In genomic region chr6:39314273-39314790, GRCh38 we compare ENCODE assay signal across 12 cellular contexts. TPM values are rescaled to one million over a fixed set of nuclear protein-coding genes. Genes with fewer than 3 reads are reported as not detected.
DNase-seq lines count a peak whose midpoint lies in the region; ATAC-seq and TF ChIP-seq lines count a peak whose summit lies in the region.
"Had no signal": no experiment of that assay in that cellular context is flagged by ENCODE, and none has a peak within 500 bp of the region (broad histone marks: within the 10 kb centered on the region; RNA-seq: fewer than 3 reads in every experiment).

Gene KCNK17, minus strand, starts transcription at chr6:39314419. Its CDS starts 99 bp downstream, at chr6:39314320.

- DNase-seq in breast epithelium (ENCODE audit: low spot score in 2 of 2) (no peak), MCF 10A (ENCODE audit: unreplicated experiment) (no peak), mesothelial cell of epicardium (ENCODE audit: low spot score in 2 of 2, unreplicated experiment in 2 of 2) (no peak), upper lobe of right lung (no peak), HT-29 (ENCODE audit: low spot score) (no peak)
- no peak for DNase-seq in effector memory CD8-positive, alpha-beta T cell
- DNase-seq: activated T-cell treated with anti-CD3 and anti-CD28 coated beads, Interleukin-2, amount 50 U/mL, for 4 hours; HCEC 1CT; NCI-H2081 treated with DMSO at 0.1 percent for 48 hours; stimulated activated CD4-positive, alpha-beta T cell treated with anti-CD3 and anti-CD28 coated beads, Interleukin-4, amount 100 ng/mL, for 24 hours had no signal

- no peak for TF ChIP-seq POLR2A in breast epithelium (IDR thresholded peaks at IDR 0.05)

- ATAC-seq in upper lobe of right lung (no peak), GM21381 (IDR thresholded peaks at IDR 0.05; ENCODE audit: unreplicated experiment) (no peak)
- ATAC-seq in effector memory CD8-positive, alpha-beta T cell (replicated peaks), result no peak

- peaks cover 24% of the 10 kb centered on the region for H3K27me3 Mint-ChIP-seq in MCF 10A (ENCODE audit: insufficient read depth, unreplicated experiment)
- H3K27me3 Mint-ChIP-seq in brain, result peaks cover 90% of the 10 kb centered on the region
- H3K27me3 Mint-ChIP-seq in mesothelial cell of epicardium (ENCODE audit: low read depth), result peaks cover 97% of the 10 kb centered on the region
- peaks cover 39 to 97% of the 10 kb centered on the region in 2 donors for H3K27me3 Mint-ChIP-seq in effector memory CD8-positive, alpha-beta T cell

- H3K9me3 Mint-ChIP-seq in MCF 10A (ENCODE audit: unreplicated experiment) (no peaks in the 10 kb centered on the region), brain (peaks cover 0 to 9% (median 3%) of the 10 kb centered on the region in 5 experiments), mesothelial cell of epicardium (peaks cover 5% of the 10 kb centered on the region)
- no peaks in the 10 kb centered on the region for H3K9me3 Mint-ChIP-seq in effector memory CD8-positive, alpha-beta T cell
- H3K9me3 Mint-ChIP-seq: activated T-cell treated with anti-CD3 and anti-CD28 coated beads, Interleukin-2, amount 50 U/mL, for 4 hours had no signal

- H3K27ac ChIP-seq in breast epithelium (no peak within 1 kb of the TSS), upper lobe of right lung (no peak within 1 kb of the TSS)

- H3K4me1 ChIP-seq in breast epithelium, result peaks cover 0 to 4% of the 10 kb centered on the region in 2 donors
- peaks cover 12% of the 10 kb centered on the region for H3K4me1 ChIP-seq in upper lobe of right lung

- H3K4me1 Mint-ChIP-seq in MCF 10A (ENCODE audit: insufficient read depth, unreplicated experiment) (no peaks in the 10 kb centered on the region), brain (no peaks in the 10 kb centered on the region), mesothelial cell of epicardium (peaks cover 1% of the 10 kb centered on the region)
- H3K4me1 Mint-ChIP-seq in effector memory CD8-positive, alpha-beta T cell (ENCODE audit: low read depth in 2 of 2), result peaks cover 0 to 11% of the 10 kb centered on the region in 2 donors

- H3K36me3 Mint-ChIP-seq in MCF 10A (ENCODE audit: insufficient read depth, unreplicated experiment), result peaks cover 4% of the 10 kb centered on the region
- no peaks in the 10 kb centered on the region for H3K36me3 Mint-ChIP-seq in brain
- H3K36me3 Mint-ChIP-seq in mesothelial cell of epicardium, result no peaks in the 10 kb centered on the region
- H3K36me3 Mint-ChIP-seq in effector memory CD8-positive, alpha-beta T cell (ENCODE audit: insufficient read depth), result peaks cover 2% of the 10 kb centered on the region

- H3K9me3 ChIP-seq in breast epithelium (no peaks in the 10 kb centered on the region), upper lobe of right lung (no peaks in the 10 kb centered on the region)

- H3K27ac Mint-ChIP-seq in MCF 10A (ENCODE audit: low read depth, unreplicated experiment) (no peak within 1 kb of the TSS), brain (no peak within 1 kb of the TSS), mesothelial cell of epicardium (no peak within 1 kb of the TSS)
- no peak within 1 kb of the TSS for H3K27ac Mint-ChIP-seq in effector memory CD8-positive, alpha-beta T cell

- no peaks in the 10 kb centered on the region for H3K36me3 ChIP-seq in breast epithelium
- no peaks in the 10 kb centered on the region for H3K36me3 ChIP-seq in upper lobe of right lung

- H3K4me3 Mint-ChIP-seq in MCF 10A (ENCODE audit: unreplicated experiment) (no peak within 1 kb of the TSS), brain (peak within 1 kb of the TSS in 4 of 5 experiments; percentile 24 to 74 (median 56)), mesothelial cell of epicardium (peak within 1 kb of the TSS; percentile 52)
- peak within 1 kb of the TSS in 1 of 2 donors; percentile 39 for H3K4me3 Mint-ChIP-seq in effector memory CD8-positive, alpha-beta T cell
- H3K4me3 Mint-ChIP-seq: activated T-cell treated with anti-CD3 and anti-CD28 coated beads, Interleukin-2, amount 50 U/mL, for 4 hours had no signal

- intact Hi-C loops in breast epithelium (cut with DNase I; ENCODE audit: low total_unique reads), result loop anchor here (5.0 kb wide), 1 partner anchor 147 kb away; no protein-coding TSS in a partner anchor
- intact Hi-C loops in MCF 10A (cut with micrococcal nuclease), result no loop called here
- intact Hi-C loops in upper lobe of right lung (cut with DNase I), result no loop called here

- POLR2A ChIA-PET in MCF 10A (lab: Yijun Ruan, JAX), result no interaction called here

- H3K27me3 ChIP-seq in breast epithelium, result peaks cover 0 to 45% of the 10 kb centered on the region in 2 donors
- peaks cover 22% of the 10 kb centered on the region for H3K27me3 ChIP-seq in upper lobe of right lung

- TF ChIP-seq CTCF in breast epithelium (IDR thresholded peaks at IDR 0.05), result no peak
- TF ChIP-seq CTCF in MCF 10A (IDR thresholded peaks at IDR 0.05; ENCODE audit: unreplicated experiment), result no peak
- no peak for TF ChIP-seq CTCF in brain (conservative IDR thresholded peaks at IDR 0.05)
- TF ChIP-seq CTCF in mesothelial cell of epicardium (IDR thresholded peaks at IDR 0.05; ENCODE audit: unreplicated experiment), result no peak
- no peak for TF ChIP-seq CTCF in upper lobe of right lung (IDR thresholded peaks at IDR 0.05)

- CTCF ChIA-PET in MCF 10A (lab: Yijun Ruan, JAX), result interaction anchor here (0.6 to 8.3 kb wide), 5 partner anchors 8 to 340 kb away, joined by 3 to 70 read pairs (median 3); no protein-coding TSS in a partner anchor

- no TSS peak for BruUV-seq in MCF 10A (replicated peaks; lab: Mats Ljungman, UMichigan)

- H3K4me3 ChIP-seq in breast epithelium, result peak within 1 kb of the TSS in 2 of 3 donors; percentile 46 to 57
- H3K4me3 ChIP-seq in upper lobe of right lung, result peak within 1 kb of the TSS; percentile 41

RNA-seq across cellular contexts. Expression of gene KCNK17, which starts in this region (rescaled TPM):
- total RNA-seq in breast epithelium (1 to 10 TPM in 1 of 3 donors, under 1 TPM in 2; 0.16 to 3.2 (median 0.33) TPM), MCF 10A (2022) (not detected in 2 replicates), mesothelial cell of epicardium (not detected in 3 replicates), upper lobe of right lung (3.7 TPM)
- 23.6 TPM for polyA plus RNA-seq in brain (ENCODE audit: insufficient read depth, low read depth, low replicate concordance)
- total RNA-seq in HT-29 (2014; rRNA removed; shearing (Covaris generic)), result 0.13 TPM in 1 of 2 replicates, not detected in the other
- total RNA-seq: activated T-cell treated with anti-CD3 and anti-CD28 coated beads, Interleukin-2, amount 50 U/mL, for 4 hours had no signal
